ENCODE assay signal across 13 cellular contexts in the genomic region with DNA sequence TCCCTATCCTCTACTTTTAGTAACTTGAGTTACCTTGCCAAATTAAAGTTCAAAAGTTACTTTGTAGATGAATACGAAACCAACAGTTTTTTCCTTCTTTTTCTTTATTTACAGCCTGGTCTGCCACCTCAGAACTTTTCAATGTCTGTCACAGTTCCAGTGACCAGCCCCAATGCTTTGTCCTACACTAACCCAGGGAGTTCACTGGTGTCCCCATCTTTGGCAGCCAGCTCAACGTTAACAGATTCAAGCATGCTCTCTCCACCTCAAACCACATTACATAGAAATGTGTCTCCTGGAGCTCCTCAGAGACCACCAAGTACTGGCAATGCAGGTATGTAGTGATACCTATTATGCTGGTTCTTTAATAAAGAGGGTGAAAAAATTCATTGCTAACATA. TPM values are rescaled to one million over a fixed set of nuclear protein-coding genes. Genes with fewer than 3 reads are reported as not detected.
A peak's percentile ranks its signal among the peaks of the same experiment; 100 is the strongest.
DNase-seq lines count a peak whose midpoint lies in the region; ATAC-seq and TF ChIP-seq lines count a peak whose summit lies in the region.
"Had no signal": no experiment of that assay in that cellular context is flagged by ENCODE, and none has a peak within 500 bp of the region (broad histone marks: within the 10 kb centered on the region; RNA-seq: fewer than 3 reads in every experiment).

No MANE protein-coding gene starts in this region.

- intact Hi-C loops in left cardiac atrium (cut with DNase I) (no loop called here), Right ventricle myocardium superior (cut with DNase I) (no loop called here), left ventricle myocardium superior (cut with micrococcal nuclease) (no loop called here)
- intact Hi-C loops in CD8-positive, alpha-beta T cell (cut with DNase I, micrococcal nuclease): no loop called here

- POLR2A ChIA-PET in CD8-positive, alpha-beta T cell (lab: Charles Lee): no interaction called here

- H3K4me1 ChIP-seq in CD8-positive, alpha-beta T cell (ENCODE audit: insufficient read depth, low read length): no peaks in the 10 kb centered on the region
- H3K4me1 ChIP-seq: Caco-2, HAP-1 had no signal

- no peak for TF ChIP-seq CTCF in CD8-positive, alpha-beta T cell (IDR thresholded peaks at IDR 0.05)

- peaks cover 73% of the 10 kb centered on the region for H3K36me3 Mint-ChIP-seq in CD8-positive, alpha-beta T cell
- peaks cover 58% of the 10 kb centered on the region for H3K36me3 Mint-ChIP-seq in stimulated activated memory B cell treated with anti-CD40 and anti-IgM and Interleukin-4, amounts not matched to agents 10 μg/mL and 1 μg/mL and 100 μg/mL, for 72 hours

- no peak overlapping the region for H3K4me3 Mint-ChIP-seq in CD8-positive, alpha-beta T cell
- no peak overlapping the region for H3K4me3 Mint-ChIP-seq in stimulated activated memory B cell treated with anti-CD40 and anti-IgM and Interleukin-4, amounts not matched to agents 10 μg/mL and 1 μg/mL and 100 μg/mL, for 72 hours
- H3K4me3 Mint-ChIP-seq: CD14-positive monocyte; CD8-positive, alpha-beta memory T cell had no signal

- DNase-seq in left cardiac atrium (no peak), Right ventricle myocardium superior (no peak), left ventricle myocardium superior (no peak), iPS-NIHi11 (ENCODE audit: low spot score) (no peak), NCI-H2171 treated with DMSO at 0.1 percent for 48 hours (lab: John Stamatoyannopoulos, UW) (no peak)
- no peak for DNase-seq in CD8-positive, alpha-beta T cell
- DNase-seq: Caco-2; CD8-positive, alpha-beta memory T cell; DMS53; GF-D8 had no signal

- no peaks in the 10 kb centered on the region for H3K9me3 ChIP-seq in CD8-positive, alpha-beta T cell (ENCODE audit: low read length)
- H3K9me3 ChIP-seq: Caco-2, HAP-1 had no signal

- peaks cover 20% of the 10 kb centered on the region for H3K36me3 ChIP-seq in CD8-positive, alpha-beta T cell (ENCODE audit: insufficient read depth, low read length)

- peak; percentile 19 to 34 for ATAC-seq in left cardiac atrium
- ATAC-seq in Right ventricle myocardium superior (ENCODE audit: poor library complexity): no peak
- no peak for ATAC-seq in CD8-positive, alpha-beta T cell
- peak; percentile 54 for ATAC-seq in left ventricle myocardium superior
- ATAC-seq in stimulated activated memory B cell treated with anti-CD40 and anti-IgM and Interleukin-4, amounts not matched to agents 10 μg/mL and 1 μg/mL and 100 μg/mL, for 72 hours: no peak

- peak overlapping the region; percentile 42 for H3K27ac Mint-ChIP-seq in CD8-positive, alpha-beta T cell
- H3K27ac Mint-ChIP-seq in stimulated activated memory B cell treated with anti-CD40 and anti-IgM and Interleukin-4, amounts not matched to agents 10 μg/mL and 1 μg/mL and 100 μg/mL, for 72 hours: peak overlapping the region; percentile 64

- no peaks in the 10 kb centered on the region for H3K4me1 Mint-ChIP-seq in CD8-positive, alpha-beta T cell (ENCODE audit: low read depth)
- H3K4me1 Mint-ChIP-seq in stimulated activated memory B cell treated with anti-CD40 and anti-IgM and Interleukin-4, amounts not matched to agents 10 μg/mL and 1 μg/mL and 100 μg/mL, for 72 hours: no peaks in the 10 kb centered on the region
- H3K4me1 Mint-ChIP-seq: CD8-positive, alpha-beta memory T cell had no signal

- CTCF ChIA-PET in CD8-positive, alpha-beta T cell (lab: Charles Lee): no interaction called here

- H3K9me3 Mint-ChIP-seq in CD8-positive, alpha-beta T cell: no peaks in the 10 kb centered on the region
- H3K9me3 Mint-ChIP-seq in stimulated activated memory B cell treated with anti-CD40 and anti-IgM and Interleukin-4, amounts not matched to agents 10 μg/mL and 1 μg/mL and 100 μg/mL, for 72 hours: no peaks in the 10 kb centered on the region
- H3K9me3 Mint-ChIP-seq: CD14-positive monocyte; CD8-positive, alpha-beta memory T cell had no signal

- no peak overlapping the region for H3K27ac ChIP-seq in CD8-positive, alpha-beta T cell (ENCODE audit: low read depth, low read length)

- no peaks in the 10 kb centered on the region for H3K27me3 ChIP-seq in CD8-positive, alpha-beta T cell (ENCODE audit: insufficient read depth, low read length)

- H3K4me3 ChIP-seq in CD8-positive, alpha-beta T cell (ENCODE audit: low read depth, low read length): no peak overlapping the region
- H3K4me3 ChIP-seq: HAP-1 had no signal

- H3K27me3 Mint-ChIP-seq in CD8-positive, alpha-beta T cell (ENCODE audit: low read depth): no peaks in the 10 kb centered on the region
- no peaks in the 10 kb centered on the region for H3K27me3 Mint-ChIP-seq in stimulated activated memory B cell treated with anti-CD40 and anti-IgM and Interleukin-4, amounts not matched to agents 10 μg/mL and 1 μg/mL and 100 μg/mL, for 72 hours
- H3K27me3 Mint-ChIP-seq: CD8-positive, alpha-beta memory T cell had no signal

RNA-seq across cellular contexts. Expression of a gene that starts 59.0 kb away (rescaled TPM):
- total RNA-seq in left cardiac atrium: 10 to 100 TPM in 1 of 2 donors, 1 to 10 TPM in 1; 7.8 to 11.5 TPM
- 9.8 TPM for total RNA-seq in Right ventricle myocardium superior
- total RNA-seq in CD8-positive, alpha-beta T cell: 1 to 10 TPM; 7.6 to 7.7 TPM
- total RNA-seq in left ventricle myocardium superior: 10.1 TPM

Comparison
In these comparisons a context has a peak if more than half of its experiments do, and no peak if none do; other contexts are left out.
1. ATAC-seq: peak in left cardiac atrium (2 of 2) and left ventricle myocardium superior (single experiment); none in Right ventricle myocardium superior (single experiment), CD8-positive, alpha-beta T cell (single experiment) and stimulated activated memory B cell treated with anti-CD40 and anti-IgM and Interleukin-4, amounts not matched to agents 10 μg/mL and 1 μg/mL and 100 μg/mL, for 72 hours (single experiment).